ENCODE assay signal across 16 cellular contexts in the genomic region with DNA sequence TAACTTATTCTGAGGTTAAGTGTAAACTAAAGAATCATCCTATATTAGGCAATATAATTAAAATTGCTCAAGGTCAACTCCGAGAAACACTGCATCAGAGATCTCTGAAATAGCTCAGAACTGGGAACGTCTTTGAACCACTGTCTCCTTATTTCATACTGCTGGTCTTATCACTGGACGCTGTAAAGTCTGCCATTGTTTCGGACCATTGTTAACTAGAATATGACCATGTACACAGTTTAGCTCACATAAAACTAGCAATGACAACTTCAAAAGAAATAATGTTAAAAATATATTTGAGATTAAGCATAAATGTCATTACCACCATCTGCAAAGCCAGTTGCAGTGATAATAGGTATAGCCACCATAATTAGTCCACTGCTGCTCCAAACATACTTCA. TPM values are rescaled to one million over a fixed set of nuclear protein-coding genes. Genes with fewer than 3 reads are reported as not detected.
DNase-seq lines count a peak whose midpoint lies in the region; ATAC-seq lines count a peak whose summit lies in the region.
"Had no signal": no experiment of that assay in that cellular context is flagged by ENCODE, and none has a peak within 500 bp of the region (broad histone marks: within the 10 kb centered on the region; RNA-seq: fewer than 3 reads in every experiment).

No MANE protein-coding gene starts in this region.

- POLR2A ChIA-PET in CD8-positive, alpha-beta memory T cell (lab: Charles Lee) = no interaction called here
- POLR2A ChIA-PET in activated CD4-positive, alpha-beta memory T cell treated with anti-CD3 and anti-CD28 coated beads for 36 hours (lab: Charles Lee) = interaction anchor here (0.7 kb wide), 1 partner anchor 12 kb away, joined by 3 read pairs; no protein-coding TSS in a partner anchor

- no peaks in the 10 kb centered on the region for H3K27me3 Mint-ChIP-seq in activated T-cell treated with anti-CD3 and anti-CD28 coated beads, Interleukin-2, amount 50 U/mL, for 24 hours
- no peaks in the 10 kb centered on the region for H3K27me3 Mint-ChIP-seq in CD8-positive, alpha-beta memory T cell
- H3K27me3 Mint-ChIP-seq in activated CD4-positive, alpha-beta memory T cell treated with anti-CD3 and anti-CD28 coated beads for 36 hours = no peaks in the 10 kb centered on the region
- no peaks in the 10 kb centered on the region for H3K27me3 Mint-ChIP-seq in memory B cell
- H3K27me3 Mint-ChIP-seq in stimulated activated naive B cell treated with anti-CD40 and anti-IgM and Interleukin-4, amounts not matched to agents 10 μg/mL and 1 μg/mL and 100 μg/mL, for 72 hours = no peaks in the 10 kb centered on the region

- H3K4me1 ChIP-seq in CD8-positive, alpha-beta memory T cell (ENCODE audit: insufficient read depth, low read length) = peaks cover 16% of the 10 kb centered on the region

- peaks cover 10% of the 10 kb centered on the region for H3K36me3 Mint-ChIP-seq in activated T-cell treated with anti-CD3 and anti-CD28 coated beads, Interleukin-2, amount 50 U/mL, for 24 hours (ENCODE audit: low read depth)
- peaks cover 5 to 33% (median 6%) of the 10 kb centered on the region in 3 donors for H3K36me3 Mint-ChIP-seq in CD8-positive, alpha-beta memory T cell
- H3K36me3 Mint-ChIP-seq in activated CD4-positive, alpha-beta memory T cell treated with anti-CD3 and anti-CD28 coated beads for 36 hours = peaks cover 11% of the 10 kb centered on the region
- no peaks in the 10 kb centered on the region for H3K36me3 Mint-ChIP-seq in memory B cell
- H3K36me3 Mint-ChIP-seq in stimulated activated naive B cell treated with anti-CD40 and anti-IgM and Interleukin-4, amounts not matched to agents 10 μg/mL and 1 μg/mL and 100 μg/mL, for 72 hours = no peaks in the 10 kb centered on the region

- H3K9me3 Mint-ChIP-seq in activated T-cell treated with anti-CD3 and anti-CD28 coated beads, Interleukin-2, amount 50 U/mL, for 24 hours = no peaks in the 10 kb centered on the region
- no peaks in the 10 kb centered on the region for H3K9me3 Mint-ChIP-seq in CD8-positive, alpha-beta memory T cell
- H3K9me3 Mint-ChIP-seq in activated CD4-positive, alpha-beta memory T cell treated with anti-CD3 and anti-CD28 coated beads for 36 hours = peaks cover 6% of the 10 kb centered on the region
- H3K9me3 Mint-ChIP-seq in memory B cell = no peaks in the 10 kb centered on the region
- no peaks in the 10 kb centered on the region for H3K9me3 Mint-ChIP-seq in stimulated activated naive B cell treated with anti-CD40 and anti-IgM and Interleukin-4, amounts not matched to agents 10 μg/mL and 1 μg/mL and 100 μg/mL, for 72 hours

- no peaks in the 10 kb centered on the region for H3K9me3 ChIP-seq in CD8-positive, alpha-beta memory T cell (ENCODE audit: low read length)
- H3K9me3 ChIP-seq: Caco-2 had no signal

- H3K27ac ChIP-seq in CD8-positive, alpha-beta memory T cell (ENCODE audit: low read depth, low read length) = no peak overlapping the region
- H3K27ac ChIP-seq: parathyroid adenoma had no signal

- CTCF ChIA-PET in CD8-positive, alpha-beta memory T cell (lab: Charles Lee) = interaction anchor here (0.8 kb wide), 1 partner anchor 10 kb away, joined by 3 read pairs; a partner anchor contains a TSS
- CTCF ChIA-PET in activated CD4-positive, alpha-beta memory T cell treated with anti-CD3 and anti-CD28 coated beads for 36 hours (lab: Charles Lee) = interaction anchor here (0.7 to 1.0 kb wide), 2 partner anchors 10 to 173 kb away, joined by 3 to 4 read pairs; no protein-coding TSS in a partner anchor

- H3K4me3 ChIP-seq in CD8-positive, alpha-beta memory T cell (ENCODE audit: low read length) = peak overlapping the region; percentile 65

- H3K36me3 ChIP-seq in CD8-positive, alpha-beta memory T cell (ENCODE audit: insufficient read depth, low read length) = no peaks in the 10 kb centered on the region

- H3K27me3 ChIP-seq in CD8-positive, alpha-beta memory T cell (ENCODE audit: insufficient read depth, low read length, poor library complexity, severe bottlenecking) = no peaks in the 10 kb centered on the region

- H3K27ac Mint-ChIP-seq in activated T-cell treated with anti-CD3 and anti-CD28 coated beads, Interleukin-2, amount 50 U/mL, for 24 hours = peak overlapping the region; percentile 72
- H3K27ac Mint-ChIP-seq in CD8-positive, alpha-beta memory T cell = peak overlapping the region in 6 of 8 donors; percentile 3 to 87 (median 70)
- H3K27ac Mint-ChIP-seq in activated CD4-positive, alpha-beta memory T cell treated with anti-CD3 and anti-CD28 coated beads for 36 hours = no peak overlapping the region
- H3K27ac Mint-ChIP-seq in memory B cell = no peak overlapping the region
- H3K27ac Mint-ChIP-seq in stimulated activated naive B cell treated with anti-CD40 and anti-IgM and Interleukin-4, amounts not matched to agents 10 μg/mL and 1 μg/mL and 100 μg/mL, for 72 hours = no peak overlapping the region

- H3K4me3 Mint-ChIP-seq in activated T-cell treated with anti-CD3 and anti-CD28 coated beads, Interleukin-2, amount 50 U/mL, for 24 hours = peak overlapping the region; percentile 66
- peak overlapping the region in 5 of 7 donors; percentile 83 to 91 (median 86) for H3K4me3 Mint-ChIP-seq in CD8-positive, alpha-beta memory T cell
- H3K4me3 Mint-ChIP-seq in activated CD4-positive, alpha-beta memory T cell treated with anti-CD3 and anti-CD28 coated beads for 36 hours = peak overlapping the region; percentile 74
- peak overlapping the region; percentile 27 for H3K4me3 Mint-ChIP-seq in memory B cell
- H3K4me3 Mint-ChIP-seq in stimulated activated naive B cell treated with anti-CD40 and anti-IgM and Interleukin-4, amounts not matched to agents 10 μg/mL and 1 μg/mL and 100 μg/mL, for 72 hours = no peak overlapping the region

- no peak for ATAC-seq in memory B cell (ENCODE audit: low read depth)
- ATAC-seq in stimulated activated naive B cell treated with anti-CD40 and anti-IgM and Interleukin-4, amounts not matched to agents 10 μg/mL and 1 μg/mL and 100 μg/mL, for 72 hours (replicated peaks) = no peak
- ATAC-seq: activated CD4-positive, CD25-positive, alpha-beta regulatory T cell treated with anti-CD3 and anti-CD28 coated beads, Interleukin-2, amount 50 U/mL, for 24 hours had no signal

- no peak for DNase-seq in activated T-cell treated with anti-CD3 and anti-CD28 coated beads, Interleukin-2, amount 50 U/mL, for 24 hours
- DNase-seq in activated T-cell treated with anti-CD3 and anti-CD28 coated beads for 4 hours (no peak), memory B cell (ENCODE audit: low spot score in 2 of 2) (no peak), SK-N-DZ (ENCODE audit: low spot score) (no peak), hippocampal formation (lab: John Stamatoyannopoulos, UW) (no peak)
- DNase-seq in CD8-positive, alpha-beta memory T cell = no peak
- DNase-seq in activated CD4-positive, alpha-beta memory T cell treated with anti-CD3 and anti-CD28 coated beads for 36 hours = no peak
- no peak for DNase-seq in stimulated activated naive B cell treated with anti-CD40 and anti-IgM and Interleukin-4, amounts not matched to agents 10 μg/mL and 1 μg/mL and 100 μg/mL, for 72 hours
- DNase-seq: Caco-2, GDM1, hypothalamus, NCI-H1930, NCI-H69 had no signal

- peaks cover 65% of the 10 kb centered on the region for H3K4me1 Mint-ChIP-seq in activated T-cell treated with anti-CD3 and anti-CD28 coated beads, Interleukin-2, amount 50 U/mL, for 24 hours (ENCODE audit: low read depth)
- H3K4me1 Mint-ChIP-seq in CD8-positive, alpha-beta memory T cell = peaks cover 38 to 50% (median 46%) of the 10 kb centered on the region in 3 donors
- H3K4me1 Mint-ChIP-seq in activated CD4-positive, alpha-beta memory T cell treated with anti-CD3 and anti-CD28 coated beads for 36 hours (ENCODE audit: low read depth) = peaks cover 31% of the 10 kb centered on the region
- H3K4me1 Mint-ChIP-seq in memory B cell = peaks cover 19% of the 10 kb centered on the region
- H3K4me1 Mint-ChIP-seq in stimulated activated naive B cell treated with anti-CD40 and anti-IgM and Interleukin-4, amounts not matched to agents 10 μg/mL and 1 μg/mL and 100 μg/mL, for 72 hours = peaks cover 5 to 6% of the 10 kb centered on the region in 2 donors

- intact Hi-C loops in activated CD4-positive, alpha-beta memory T cell treated with anti-CD3 and anti-CD28 coated beads for 36 hours (cut with micrococcal nuclease) = loop anchor here (5.0 kb wide), 2 partner anchors 34 to 284 kb away; no protein-coding TSS in a partner anchor

RNA-seq across cellular contexts. Expression of gene ABCD2, which starts 2.9 kb away (rescaled TPM):
- total RNA-seq in CD8-positive, alpha-beta memory T cell = 1 to 10 TPM; 4.5 to 5.0 TPM
- polyA plus RNA-seq in CD8-positive, alpha-beta memory T cell = 8.7 TPM
- total RNA-seq in activated CD4-positive, alpha-beta memory T cell treated with anti-CD3 and anti-CD28 coated beads for 36 hours = 1 to 10 TPM; 4.8 to 5.0 TPM
- polyA plus RNA-seq in SK-N-DZ (2014; cell fraction: cytosol; rRNA removed) = 2.3 TPM in 2 replicates
- 1.4 and 1.5 TPM in 2 replicates for polyA plus RNA-seq in SK-N-DZ (2014; cell fraction: nucleus; rRNA removed)
- total RNA-seq: Caco-2, M059J had no signal

Comparison
In these comparisons a context has a peak if more than half of its experiments do, and no peak if none do; other contexts are left out.
1. H3K27ac Mint-ChIP-seq: peak in activated T-cell treated with anti-CD3 and anti-CD28 coated beads, Interleukin-2, amount 50 U/mL, for 24 hours (single experiment) and CD8-positive, alpha-beta memory T cell (6 of 8); none in activated CD4-positive, alpha-beta memory T cell treated with anti-CD3 and anti-CD28 coated beads for 36 hours (single experiment), memory B cell (single experiment) and stimulated activated naive B cell treated with anti-CD40 and anti-IgM and Interleukin-4, amounts not matched to agents 10 μg/mL and 1 μg/mL and 100 μg/mL, for 72 hours (single experiment).
2. H3K4me3 Mint-ChIP-seq: peak in activated T-cell treated with anti-CD3 and anti-CD28 coated beads, Interleukin-2, amount 50 U/mL, for 24 hours (single experiment), CD8-positive, alpha-beta memory T cell (5 of 7), activated CD4-positive, alpha-beta memory T cell treated with anti-CD3 and anti-CD28 coated beads for 36 hours (single experiment) and memory B cell (single experiment); none in stimulated activated naive B cell treated with anti-CD40 and anti-IgM and Interleukin-4, amounts not matched to agents 10 μg/mL and 1 μg/mL and 100 μg/mL, for 72 hours (0 of 2).